Comparison of ENCODE assay signal across 1 cellular context in the genomic region with DNA sequence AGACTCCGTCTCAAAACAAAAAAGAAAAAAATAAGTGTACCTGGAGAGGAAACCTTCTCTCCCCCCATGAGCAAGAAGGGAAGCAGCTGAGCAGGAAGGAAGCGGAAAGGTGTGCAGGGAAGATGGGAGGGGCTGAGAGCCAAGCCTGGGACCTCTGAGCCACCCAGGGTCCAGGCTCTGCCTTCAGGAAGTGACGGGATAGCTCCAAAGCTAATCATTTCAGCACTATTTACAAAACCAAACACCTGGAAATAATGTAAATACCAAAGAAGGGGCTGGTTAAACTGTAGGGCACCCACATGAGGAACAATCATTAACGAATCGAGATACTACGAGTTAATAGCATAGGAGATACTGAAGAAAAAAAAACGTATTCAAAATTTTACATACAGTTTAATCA.
TF ChIP-seq lines count a peak whose summit lies in the region.

No MANE protein-coding gene starts in this region.

TF ChIP-seq in endothelial cell of umbilical vein, 7 proteins besides CTCF, POLR2A, EP300 and RAD21:
- no peak for TF ChIP-seq GATA2 (IDR thresholded peaks at IDR 0.05; ENCODE audit: insufficient read depth, insufficient read length, low read depth, low read length)
